Comparison of ENCODE assay signal across 8 cellular contexts in the genomic region with DNA sequence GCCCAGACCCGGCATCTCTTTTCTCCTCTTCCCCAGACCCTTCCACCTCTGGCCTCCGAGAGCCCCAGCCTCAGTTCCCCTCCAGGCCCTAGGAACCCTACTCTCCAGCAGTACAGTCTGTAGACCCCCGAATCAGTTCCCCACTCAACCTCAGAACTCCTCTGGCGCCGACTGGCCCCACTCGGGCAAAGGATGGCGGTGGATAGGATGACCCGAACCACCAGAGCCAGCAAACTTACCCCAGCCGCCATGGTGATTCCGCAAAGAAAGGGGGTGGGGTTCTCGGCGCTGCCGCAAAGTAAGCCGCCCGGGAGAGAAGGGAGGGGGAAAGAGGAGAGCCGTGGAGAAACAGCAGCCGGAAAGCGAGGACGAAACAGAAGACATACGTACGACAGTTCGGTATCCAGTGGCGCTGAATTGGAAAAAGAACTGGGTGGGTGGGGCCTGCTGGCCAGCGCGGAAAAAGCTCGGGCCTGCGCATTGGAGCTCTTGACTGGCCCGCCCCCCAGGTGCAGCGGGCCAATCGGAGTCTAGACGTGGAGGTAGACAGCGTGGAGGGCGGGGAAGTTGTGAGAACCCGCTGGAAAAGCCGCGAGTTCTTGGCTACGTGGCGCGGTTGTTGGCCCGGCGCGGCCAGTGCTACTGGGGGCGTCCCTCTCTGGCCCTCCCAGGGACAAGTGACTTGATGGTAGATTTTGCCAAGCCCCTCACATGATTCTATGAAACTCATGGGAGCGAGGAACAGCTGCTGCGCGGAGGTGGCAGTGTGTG. TPM values are rescaled to one million over a fixed set of nuclear protein-coding genes. Genes with fewer than 3 reads are reported as not detected.
DNase-seq lines count a peak whose midpoint lies in the region; ATAC-seq and TF ChIP-seq lines count a peak whose summit lies in the region.

A gene with protein sequence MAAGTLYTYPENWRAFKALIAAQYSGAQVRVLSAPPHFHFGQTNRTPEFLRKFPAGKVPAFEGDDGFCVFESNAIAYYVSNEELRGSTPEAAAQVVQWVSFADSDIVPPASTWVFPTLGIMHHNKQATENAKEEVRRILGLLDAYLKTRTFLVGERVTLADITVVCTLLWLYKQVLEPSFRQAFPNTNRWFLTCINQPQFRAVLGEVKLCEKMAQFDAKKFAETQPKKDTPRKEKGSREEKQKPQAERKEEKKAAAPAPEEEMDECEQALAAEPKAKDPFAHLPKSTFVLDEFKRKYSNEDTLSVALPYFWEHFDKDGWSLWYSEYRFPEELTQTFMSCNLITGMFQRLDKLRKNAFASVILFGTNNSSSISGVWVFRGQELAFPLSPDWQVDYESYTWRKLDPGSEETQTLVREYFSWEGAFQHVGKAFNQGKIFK (minus strand): TSS at position 300 of the 771 bp plus-strand sequence. CDS start 49 bp downstream, at position 251.

- TF ChIP-seq POLR2A in vagina (IDR thresholded peaks at IDR 0.05) = peak in 1 of 2 donors; percentile 88

- H3K4me3 ChIP-seq in right atrium auricular region = peak within 1 kb of the TSS; percentile 79 to 85
- peak within 1 kb of the TSS; percentile 79 to 84 for H3K4me3 ChIP-seq in vagina

- TF ChIP-seq CTCF in right atrium auricular region (IDR thresholded peaks at IDR 0.05) = no peak
- peak in 1 of 3 experiments; percentile 6 for TF ChIP-seq CTCF in vagina (IDR thresholded peaks at IDR 0.05)

- H3K4me1 ChIP-seq in right atrium auricular region (peaks cover 0 to 44% of the 10 kb centered on the region in 2 donors), vagina (peaks cover 54% of the 10 kb centered on the region)

- H3K27me3 ChIP-seq in right atrium auricular region (no peaks in the 10 kb centered on the region), vagina (no peaks in the 10 kb centered on the region)

- DNase-seq in NCI-H187 treated with DMSO at 0.1 percent for 48 hours (lab: John Stamatoyannopoulos, UW) = peak; percentile 98
- DNase-seq in anterior cingulate cortex (lab: John Stamatoyannopoulos, UW) = peak; percentile 89 to 99 (median 98)
- peak; percentile 99 for DNase-seq in right atrium auricular region (ENCODE audit: low spot score)
- peak; percentile 100 for DNase-seq in putamen (ENCODE audit: low spot score)
- peak in 1 of 2 donors; percentile 100 for DNase-seq in vagina (ENCODE audit: extremely low spot score in 2 of 2)

- ATAC-seq in GM18499 (IDR thresholded peaks at IDR 0.05; ENCODE audit: insufficient read depth, unreplicated experiment) = peak; percentile 59
- peak; percentile 91 for ATAC-seq in HG02943 (IDR thresholded peaks at IDR 0.05; ENCODE audit: low read depth, unreplicated experiment)

- peak within 1 kb of the TSS; percentile 91 to 96 for H3K27ac ChIP-seq in right atrium auricular region
- peak within 1 kb of the TSS; percentile 100 for H3K27ac ChIP-seq in vagina

- intact Hi-C loops in T-helper 2 cell treated with Interferon-gamma antibody and Interleukin-4, amounts not matched to agents 100 ng/mL and 5 ng/mL, for 36 hours (cut with micrococcal nuclease) = loop anchor here (1.0 to 5.0 kb wide), 4 partner anchors 17 to 269 kb away; a partner anchor contains a TSS
- intact Hi-C loops in vagina (cut with DNase I) = loop anchor here (1.0 kb wide), 1 partner anchor 28 kb away; no protein-coding TSS in a partner anchor

- H3K9me3 ChIP-seq in right atrium auricular region = no peaks in the 10 kb centered on the region
- H3K9me3 ChIP-seq in vagina = no peaks in the 10 kb centered on the region

- peaks cover 56% of the 10 kb centered on the region for H3K36me3 ChIP-seq in right atrium auricular region
- peaks cover 0 to 52% of the 10 kb centered on the region in 2 donors for H3K36me3 ChIP-seq in vagina

RNA-seq across cellular contexts. Expression of the gene that starts here (rescaled TPM):
- 1,326 and 1,342 TPM in 2 replicates for total RNA-seq in T-helper 2 cell treated with Interferon-gamma antibody and Interleukin-4, amounts not matched to agents 100 ng/mL and 5 ng/mL, for 36 hours
- total RNA-seq in right atrium auricular region (1,000 to 10,000 TPM in 1 of 2 donors, 100 to 1,000 TPM in 1; 707 to 1,175 TPM), vagina (1,183 TPM)
